Comparison of ENCODE assay signal across 13 cellular contexts in the genomic region with DNA sequence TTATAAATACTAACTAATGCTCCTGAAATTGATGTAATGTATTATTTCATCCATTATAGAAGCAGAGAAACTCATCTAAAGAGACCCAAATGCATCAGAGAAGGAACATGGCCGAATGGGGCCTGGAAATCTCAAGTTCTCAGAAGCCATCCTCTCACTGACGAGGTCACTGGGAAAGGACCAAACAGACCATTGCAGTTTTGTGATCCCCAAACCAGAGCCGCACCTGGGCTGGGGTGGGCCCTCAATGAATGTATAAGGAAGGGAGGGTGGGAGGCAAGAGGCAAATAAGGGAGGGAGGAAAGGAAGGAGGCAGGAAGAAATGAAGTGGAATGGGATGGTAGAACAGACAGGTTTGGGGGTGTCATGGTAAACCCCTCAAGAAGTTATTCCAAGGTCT.
DNase-seq lines count a peak whose midpoint lies in the region; FAIRE-seq and TF ChIP-seq lines count a peak whose summit lies in the region.
"Had no signal": no experiment of that assay in that cellular context is flagged by ENCODE, and none has a peak within 500 bp of the region (broad histone marks: within the 10 kb centered on the region; RNA-seq: fewer than 3 reads in every experiment).

No MANE protein-coding gene starts in this region.

- no peak overlapping the region for H2BK15ac ChIP-seq in H1 (ENCODE audit: low read length)

- H2BK5ac ChIP-seq in H1 (ENCODE audit: low read depth, low read length): no peak overlapping the region

- H3K9ac ChIP-seq in OCI-LY3 (ENCODE audit: low read length): no peak overlapping the region
- H3K9ac ChIP-seq in H1 (replicated peaks in 1 of 4; ENCODE audit: extremely low read depth in 1 of 4, low read depth in 3 of 4, low read length in 3 of 4): no peak overlapping the region

- H4K8ac ChIP-seq in H1 (ENCODE audit: extremely low read depth, insufficient read depth, low read length): no peak overlapping the region

- no peaks in the 10 kb centered on the region for H3K23me2 ChIP-seq in H1 (ENCODE audit: low read depth, low read length)

- H4K5ac ChIP-seq in H1 (ENCODE audit: insufficient read length, low read depth, low read length): no peak overlapping the region

- no peaks in the 10 kb centered on the region for H3K9me2 ChIP-seq in DOHH2 (replicated peaks; ENCODE audit: control insufficient read depth, low read length)

- H3K9me3 ChIP-seq in DOHH2 (ENCODE audit: control insufficient read depth, insufficient read depth, low read length): no peaks in the 10 kb centered on the region
- H3K9me3 ChIP-seq in OCI-LY3 (ENCODE audit: insufficient read depth, low read length): no peaks in the 10 kb centered on the region
- H3K9me3 ChIP-seq in H1 (ENCODE audit: insufficient read depth in 2 of 2, low read depth in 1 of 2, low read length in 1 of 2): peaks cover 5 to 6% of the 10 kb centered on the region in 2 experiments; a peak in 2 of 4 replicates
- no peaks in the 10 kb centered on the region for H3K9me3 ChIP-seq in sigmoid colon
- H3K9me3 ChIP-seq: A549 had no signal

- no peak overlapping the region for H2AFZ ChIP-seq in OCI-LY3 (ENCODE audit: low read depth, low read length)
- H2AFZ ChIP-seq in H1 (ENCODE audit: low read length): no peak overlapping the region

- WGBS in H1 (ENCODE audit: extremely low coverage in 1 of 2, insufficient coverage in 1 of 2, insufficient read length in 1 of 2, insufficient replicate concordance in 2 of 2, low coverage in 1 of 2, low lambda C conversion rate in 2 of 2, missing lambda C conversion rate in 1 of 2), 2 experiments: 78% methylated on average over 3 of the region's 3 CpGs; no CpG with 5 or more reads in 1 of the 2 experiments
- WGBS in sigmoid colon, 2 donors: 96% methylated on average over 3 of the region's 3 CpGs

- TF ChIP-seq RAD21 in H1 (IDR thresholded peaks at IDR 0.05 in 1 of 2, conservative IDR thresholded peaks at IDR 0.05 in 1 of 2; ENCODE audit: low read depth in 2 of 2, low read length in 2 of 2): no peak

- H2BK20ac ChIP-seq in H1 (ENCODE audit: low read length): no peak overlapping the region

- TF ChIP-seq EP300 in H1 (IDR thresholded peaks at IDR 0.05; ENCODE audit: borderline replicate concordance in 1 of 2, low read depth in 2 of 2, low read length in 2 of 2) (no peak), sigmoid colon (IDR thresholded peaks at IDR 0.05) (no peak)

- CTCF ChIA-PET in H1 (lab: Charles Lee; ENCODE audit: partially characterized antibody) (no interaction called here), RWPE1 (lab: Yijun Ruan, JAX) (interaction anchor here (0.7 kb wide), 1 partner anchor 53 kb away, joined by 4 read pairs; no protein-coding TSS in a partner anchor)

- H3K27ac ChIP-seq in DOHH2 (ENCODE audit: low read depth, low read length) (no peak overlapping the region), OCI-LY3 (ENCODE audit: low read length) (no peak overlapping the region), H1 (ENCODE audit: low read depth, low read length) (no peak overlapping the region), sigmoid colon (no peak overlapping the region), RWPE1 (no peak overlapping the region)
- H3K27ac ChIP-seq: A549, HL-60 had no signal

- H3K4me2 ChIP-seq in DOHH2 (ENCODE audit: low read length) (peak overlapping the region; percentile 46), OCI-LY3 (ENCODE audit: low read length) (peak overlapping the region; percentile 33), H1 (ENCODE audit: insufficient read depth in 1 of 2, low read depth in 2 of 2, low read length in 2 of 2) (no peak overlapping the region)
- H3K4me2 ChIP-seq: A549 had no signal

- H2BK120ac ChIP-seq in H1 (replicated peaks; ENCODE audit: low read depth, low read length): no peak overlapping the region

- no peak for FAIRE-seq in H1 (lab: Jason Lieb, UNC)
- FAIRE-seq: A549, D721Med, H54 had no signal

- H3K56ac ChIP-seq in H1 (replicated peaks; ENCODE audit: insufficient read length, low read depth, low read length): no peak overlapping the region

- TF ChIP-seq CTCF in DOHH2 (IDR thresholded peaks at IDR 0.05; ENCODE audit: low read depth, low read length, poor library complexity, severe bottlenecking) (no peak), OCI-LY3 (IDR thresholded peaks at IDR 0.05; ENCODE audit: low read depth, low read length) (no peak), H1 (IDR thresholded peaks at IDR 0.05; ENCODE audit: control extremely low read depth in 1 of 3, insufficient read depth in 1 of 3, low read depth in 1 of 3, low read length in 3 of 3) (no peak), sigmoid colon (IDR thresholded peaks at IDR 0.05) (no peak), RWPE1 (conservative IDR thresholded peaks at IDR 0.05; ENCODE audit: low read depth) (no peak)

- no peaks in the 10 kb centered on the region for H3K79me1 ChIP-seq in H1 (ENCODE audit: low read depth, low read length)

- H3K14ac ChIP-seq in H1 (ENCODE audit: insufficient read length): no peak overlapping the region

- no peak for DNase-seq in H1 (ENCODE audit: low read depth in 1 of 2, low spot score in 2 of 2)
- DNase-seq in sigmoid colon: peak; percentile 25
- no peak for DNase-seq in DMS114 treated with DMSO at 0.1 percent for 48 hours (lab: John Stamatoyannopoulos, UW; ENCODE audit: unreplicated experiment)
- no peak for DNase-seq in RWPE1 (ENCODE audit: low spot score)
- DNase-seq in mucosa of gallbladder (ENCODE audit: low spot score): no peak
- DNase-seq: CD8-positive, alpha-beta T cell; COR-L47 had no signal

- H3K4me1 ChIP-seq in DOHH2 (ENCODE audit: control insufficient read depth, low read length) (peaks cover 51% of the 10 kb centered on the region), OCI-LY3 (ENCODE audit: low read length) (peaks cover 55% of the 10 kb centered on the region), H1 (replicated peaks in 1 of 4; ENCODE audit: control insufficient read depth in 3 of 4, insufficient read depth in 4 of 4, low read length in 3 of 4) (peaks cover 0 to 3% (median 0%) of the 10 kb centered on the region in 4 experiments; a peak in 1 of 7 replicates), sigmoid colon (peaks cover 0 to 15% (median 12%) of the 10 kb centered on the region in 4 donors)
- H3K4me1 ChIP-seq: A549 had no signal

- POLR2A ChIA-PET in H1 (lab: Charles Lee; ENCODE audit: partially characterized antibody): no interaction called here
- POLR2A ChIA-PET in RWPE1 (lab: Yijun Ruan, JAX; ENCODE audit: low non-redundant PET): no interaction called here

- H3K4me3 ChIP-seq in DOHH2 (ENCODE audit: low read length) (peak overlapping the region; percentile 18), OCI-LY3 (ENCODE audit: low read length) (no peak overlapping the region), H1 (ENCODE audit: extremely low read depth in 1 of 4, insufficient read depth in 2 of 4, low read depth in 3 of 4, low read length in 4 of 4) (no peak overlapping the region), sigmoid colon (no peak overlapping the region)
- H3K4me3 ChIP-seq: A549 had no signal

- H4K91ac ChIP-seq in H1 (replicated peaks; ENCODE audit: insufficient read length, low read length): peak overlapping the region; percentile 1

- no peaks in the 10 kb centered on the region for H3K36me3 ChIP-seq in DOHH2 (ENCODE audit: control insufficient read depth, low read length)
- H3K36me3 ChIP-seq in OCI-LY3 (replicated peaks; ENCODE audit: low read depth, low read length): no peaks in the 10 kb centered on the region
- H3K36me3 ChIP-seq in H1 (ENCODE audit: control insufficient read depth in 2 of 4, insufficient read depth in 4 of 4, low read length in 3 of 4): no peaks in the 10 kb centered on the region
- no peaks in the 10 kb centered on the region for H3K36me3 ChIP-seq in sigmoid colon

- H3K27me3 ChIP-seq in DOHH2 (ENCODE audit: control insufficient read depth, low read length) (no peaks in the 10 kb centered on the region), OCI-LY3 (ENCODE audit: low read depth, low read length) (no peaks in the 10 kb centered on the region), H1 (replicated peaks in 1 of 4; ENCODE audit: control insufficient read depth in 3 of 4, extremely low read depth in 1 of 4, insufficient read depth in 3 of 4, low read length in 3 of 4) (no peaks in the 10 kb centered on the region), sigmoid colon (no peaks in the 10 kb centered on the region)

- H3F3A ChIP-seq in DOHH2 (ENCODE audit: control insufficient read depth, insufficient read depth): peaks cover 5% of the 10 kb centered on the region; the same call in 1 of the 2 replicates

- H3K79me2 ChIP-seq in DOHH2 (ENCODE audit: control insufficient read depth, low read length) (no peaks in the 10 kb centered on the region), OCI-LY3 (ENCODE audit: low read length) (no peaks in the 10 kb centered on the region), H1 (ENCODE audit: control insufficient read depth in 1 of 2, insufficient read depth in 2 of 2, low read length in 2 of 2) (no peaks in the 10 kb centered on the region)

- intact Hi-C loops in sigmoid colon (cut with DNase I): no loop called here

- H3K23ac ChIP-seq in H1 (ENCODE audit: insufficient read length): no peak overlapping the region

- no peak overlapping the region for H3K4ac ChIP-seq in H1 (replicated peaks; ENCODE audit: insufficient read length, low read depth, low read length)

- H4K20me1 ChIP-seq in DOHH2 (ENCODE audit: control insufficient read depth, insufficient read depth, low read depth, low read length) (no peaks in the 10 kb centered on the region), OCI-LY3 (ENCODE audit: insufficient read depth, low read length) (no peaks in the 10 kb centered on the region), H1 (replicated peaks in 1 of 2; ENCODE audit: control insufficient read depth in 1 of 2, insufficient read depth in 2 of 2, low read length in 2 of 2) (no peaks in the 10 kb centered on the region)

- TF ChIP-seq POLR2A in H1 (IDR thresholded peaks at IDR 0.05; ENCODE audit: control extremely low read depth in 1 of 2, low read depth in 2 of 2, low read length in 2 of 2): no peak
- no peak for TF ChIP-seq POLR2A in sigmoid colon (IDR thresholded peaks at IDR 0.05)

- H3K18ac ChIP-seq in H1 (ENCODE audit: extremely low read depth, low read length): no peak overlapping the region

- H2BK12ac ChIP-seq in H1 (ENCODE audit: low read depth, low read length): no peak overlapping the region

- no peak overlapping the region for H2AK5ac ChIP-seq in H1 (ENCODE audit: low read depth, low read length)

TF ChIP-seq in H1, 55 proteins besides CTCF, POLR2A, EP300 and RAD21:
- no peak for TF ChIP-seq GTF2F1 (IDR thresholded peaks at IDR 0.05; ENCODE audit: borderline replicate concordance, low read depth, low read length)

Comparison
In these comparisons a context has a peak if more than half of its experiments do, and no peak if none do; other contexts are left out.
1. H3K4me2 ChIP-seq: peak in DOHH2 (single experiment) and OCI-LY3 (single experiment); none in H1 (0 of 2).